12 cellular contexts compared by ENCODE assay signal in the genomic region with DNA sequence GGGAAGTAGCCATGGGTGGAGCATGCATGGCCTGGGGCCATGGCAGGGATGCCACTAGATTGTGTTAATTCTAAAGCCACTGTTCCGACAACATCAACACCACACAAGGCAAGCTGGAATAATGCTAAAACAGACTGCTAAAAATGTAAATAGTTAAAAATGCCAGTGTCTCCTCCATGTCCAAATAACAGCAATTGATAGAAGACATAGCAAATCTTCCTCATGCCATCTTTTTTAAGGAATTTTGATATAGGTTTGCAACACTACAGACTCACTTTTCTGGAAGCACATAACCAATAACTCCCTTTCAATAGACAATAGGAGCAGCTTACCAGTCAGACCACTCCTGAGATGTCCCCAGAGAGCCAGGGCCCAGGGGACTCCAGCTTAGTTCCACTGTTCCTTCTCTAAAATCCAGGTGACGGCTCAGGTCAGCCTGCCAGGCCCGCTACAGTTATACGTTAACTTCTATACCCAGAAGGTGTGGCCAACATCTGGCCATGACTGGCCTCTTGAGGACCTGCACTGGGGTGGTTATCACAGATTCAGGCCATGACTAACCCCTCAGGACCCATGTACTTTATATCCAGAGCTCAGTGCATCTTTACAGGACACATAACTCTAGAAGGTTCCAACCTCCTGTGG. TPM values are rescaled to one million over a fixed set of nuclear protein-coding genes. Genes with fewer than 3 reads are reported as not detected.
DNase-seq lines count a peak whose midpoint lies in the region; ATAC-seq, FAIRE-seq and TF ChIP-seq lines count a peak whose summit lies in the region.
"Had no signal": no experiment of that assay in that cellular context is flagged by ENCODE, and none has a peak within 500 bp of the region (broad histone marks: within the 10 kb centered on the region; RNA-seq: fewer than 3 reads in every experiment).

No MANE protein-coding gene starts in this region.

- H2AFZ ChIP-seq in astrocyte (ENCODE audit: low read depth, low read length) (no peak overlapping the region), MM.1S (ENCODE audit: low read length) (no peak overlapping the region)

- H3F3A ChIP-seq in MM.1S (ENCODE audit: insufficient read depth, low read length), result no peaks in the 10 kb centered on the region

- no peak overlapping the region for H3K4me3 Mint-ChIP-seq in astrocyte (ENCODE audit: unreplicated experiment)
- H3K4me3 Mint-ChIP-seq: activated T-helper 1 cell treated with anti-CD3 and anti-CD28 coated beads, Interleukin-12 subunit alpha, Interleukin-12 subunit beta, Interleukin-2, Interleukin-4 antibody, amounts not matched to agents 30 ng/mL and 10 ng/mL and 1 ng/mL, durations not matched to agents 14 hours and 24 hours and 36 hours; stimulated activated naive B cell treated with anti-CD40 and anti-IgM and Interleukin-4, amounts not matched to agents 10 μg/mL and 1 μg/mL and 100 μg/mL, for 72 hours had no signal

- H3K4me3 ChIP-seq in BLaER1, result no peak overlapping the region
- no peak overlapping the region for H3K4me3 ChIP-seq in astrocyte (ENCODE audit: insufficient read depth, low read depth, low read length)
- no peak overlapping the region for H3K4me3 ChIP-seq in lower lobe of right lung
- no peak overlapping the region for H3K4me3 ChIP-seq in MM.1S (ENCODE audit: low read length)
- H3K4me3 ChIP-seq: dorsolateral prefrontal cortex had no signal

- no peaks in the 10 kb centered on the region for H3K9me2 ChIP-seq in MM.1S (replicated peaks; ENCODE audit: insufficient read depth, low read length)

- H3K4me1 Mint-ChIP-seq in astrocyte (ENCODE audit: low read depth, unreplicated experiment), result peaks cover 13% of the 10 kb centered on the region

- ATAC-seq in GM21526 (IDR thresholded peaks at IDR 0.05; ENCODE audit: low FRiP score, unreplicated experiment), result peak; percentile 4
- ATAC-seq in lower lobe of right lung, result peak in 1 of 2 donors; percentile 11

- H3K36me3 ChIP-seq in BLaER1, result peaks cover 87% of the 10 kb centered on the region
- H3K36me3 ChIP-seq in astrocyte (ENCODE audit: insufficient read depth, low read length), result peaks cover 23% of the 10 kb centered on the region
- peaks cover 80% of the 10 kb centered on the region for H3K36me3 ChIP-seq in lower lobe of right lung
- H3K36me3 ChIP-seq in MM.1S (replicated peaks; ENCODE audit: insufficient read depth, low read length), result peaks cover 4% of the 10 kb centered on the region; the same call in 1 of the 2 replicates

- no peaks in the 10 kb centered on the region for H3K9me3 Mint-ChIP-seq in astrocyte (ENCODE audit: unreplicated experiment)
- H3K9me3 Mint-ChIP-seq: activated T-helper 1 cell treated with anti-CD3 and anti-CD28 coated beads, Interleukin-12 subunit alpha, Interleukin-12 subunit beta, Interleukin-2, Interleukin-4 antibody, amounts not matched to agents 30 ng/mL and 10 ng/mL and 1 ng/mL, durations not matched to agents 14 hours and 24 hours and 36 hours; stimulated activated naive B cell treated with anti-CD40 and anti-IgM and Interleukin-4, amounts not matched to agents 10 μg/mL and 1 μg/mL and 100 μg/mL, for 72 hours had no signal

- H3K27me3 ChIP-seq in BLaER1, result no peaks in the 10 kb centered on the region
- H3K27me3 ChIP-seq in astrocyte (ENCODE audit: insufficient read depth, low read length), result no peaks in the 10 kb centered on the region
- no peaks in the 10 kb centered on the region for H3K27me3 ChIP-seq in lower lobe of right lung (ENCODE audit: low read depth)
- H3K27me3 ChIP-seq in MM.1S (replicated peaks; ENCODE audit: insufficient read depth, low read length), result no peaks in the 10 kb centered on the region
- H3K27me3 ChIP-seq: dorsolateral prefrontal cortex had no signal

- H3K36me3 Mint-ChIP-seq in astrocyte (ENCODE audit: low read depth, unreplicated experiment), result peaks cover 16% of the 10 kb centered on the region

- DNase-seq in astrocyte (ENCODE audit: low read depth) (no peak), lower lobe of right lung (no peak), HK-2 (ENCODE audit: unreplicated experiment) (no peak), middle frontal gyrus (ENCODE audit: extremely low spot score, low spot score) (no peak), MM.1S (no peak)
- DNase-seq: NCI-H2107 had no signal

- H3K4me2 ChIP-seq in BLaER1, result peak overlapping the region; percentile 13; the same call in 1 of the 2 replicates
- H3K4me2 ChIP-seq in astrocyte (ENCODE audit: low read length), result no peak overlapping the region
- H3K4me2 ChIP-seq in MM.1S (ENCODE audit: low read depth, low read length), result no peak overlapping the region

- intact Hi-C loops in lower lobe of right lung (cut with DNase I), result no loop called here

- H4K20me1 ChIP-seq in BLaER1 (peaks cover 68% of the 10 kb centered on the region), astrocyte (ENCODE audit: insufficient read depth, low read length) (peaks cover 72% of the 10 kb centered on the region), MM.1S (ENCODE audit: insufficient read depth, low read length) (no peaks in the 10 kb centered on the region)

- no peaks in the 10 kb centered on the region for H3K27me3 Mint-ChIP-seq in astrocyte (ENCODE audit: low read depth, unreplicated experiment)
- H3K27me3 Mint-ChIP-seq: stimulated activated naive B cell treated with anti-CD40 and anti-IgM and Interleukin-4, amounts not matched to agents 10 μg/mL and 1 μg/mL and 100 μg/mL, for 72 hours had no signal

- no peak for TF ChIP-seq CTCF in astrocyte (IDR thresholded peaks at IDR 0.05; ENCODE audit: insufficient read depth, low read depth, low read length)
- TF ChIP-seq CTCF in lower lobe of right lung (IDR thresholded peaks at IDR 0.05), result peak; percentile 9
- TF ChIP-seq CTCF in MM.1S (IDR thresholded peaks at IDR 0.05; ENCODE audit: low read length), result no peak

- H3K27ac ChIP-seq in BLaER1, result no peak overlapping the region
- no peak overlapping the region for H3K27ac ChIP-seq in astrocyte (ENCODE audit: low read depth, low read length)
- H3K27ac ChIP-seq in lower lobe of right lung, result no peak overlapping the region
- no peak overlapping the region for H3K27ac ChIP-seq in MM.1S (ENCODE audit: low read length)

- no peaks in the 10 kb centered on the region for H3K9me3 ChIP-seq in BLaER1
- H3K9me3 ChIP-seq in astrocyte (ENCODE audit: insufficient read depth, low read depth, low read length), result no peaks in the 10 kb centered on the region
- no peaks in the 10 kb centered on the region for H3K9me3 ChIP-seq in lower lobe of right lung
- no peaks in the 10 kb centered on the region for H3K9me3 ChIP-seq in MM.1S (replicated peaks; ENCODE audit: insufficient read depth, low read length)

- H3K9ac ChIP-seq in BLaER1, result no peak overlapping the region
- no peak overlapping the region for H3K9ac ChIP-seq in astrocyte (ENCODE audit: low read length)
- no peak overlapping the region for H3K9ac ChIP-seq in MM.1S (ENCODE audit: low read length)

- FAIRE-seq in astrocyte (lab: Jason Lieb, UNC), result no peak
- FAIRE-seq: islet of Langerhans had no signal

- peaks cover 15% of the 10 kb centered on the region for H3K4me1 ChIP-seq in BLaER1
- peaks cover 3% of the 10 kb centered on the region for H3K4me1 ChIP-seq in astrocyte (ENCODE audit: insufficient read depth, low read length)
- H3K4me1 ChIP-seq in lower lobe of right lung, result peaks cover 7% of the 10 kb centered on the region
- no peaks in the 10 kb centered on the region for H3K4me1 ChIP-seq in MM.1S (ENCODE audit: low read length)

- H3K79me2 ChIP-seq in astrocyte (ENCODE audit: insufficient read depth, low read length) (peaks cover 29% of the 10 kb centered on the region), MM.1S (ENCODE audit: low read length) (peaks cover 2% of the 10 kb centered on the region; the same call in 1 of the 2 replicates)

- peak overlapping the region; percentile 26 for H3K27ac Mint-ChIP-seq in astrocyte (ENCODE audit: unreplicated experiment)
- H3K27ac Mint-ChIP-seq: stimulated activated naive B cell treated with anti-CD40 and anti-IgM and Interleukin-4, amounts not matched to agents 10 μg/mL and 1 μg/mL and 100 μg/mL, for 72 hours had no signal

RNA-seq across cellular contexts. Expression of a gene that starts 20.3 kb away (rescaled TPM):
- total RNA-seq in astrocyte, result 485 and 528 TPM in 2 replicates
- total RNA-seq in lower lobe of right lung, result 92.9 TPM

RNA-seq across cellular contexts. Expression of a gene that starts 48.7 kb away (rescaled TPM):
- total RNA-seq in astrocyte, result 43.9 and 46.7 TPM in 2 replicates
- 31.1 TPM for total RNA-seq in lower lobe of right lung
